Comparison of ENCODE assay signal across 8 cellular contexts in genomic region chr2:44171018-44171417, GRCh38. TPM values are rescaled to one million over a fixed set of nuclear protein-coding genes. Genes with fewer than 3 reads are reported as not detected.
DNase-seq lines count a peak whose midpoint lies in the region; ATAC-seq, FAIRE-seq and TF ChIP-seq lines count a peak whose summit lies in the region.

No MANE protein-coding gene starts in this region.

- H3K36me3 ChIP-seq in SJCRH30, result no peaks in the 10 kb centered on the region
- no peaks in the 10 kb centered on the region for H3K36me3 ChIP-seq in psoas muscle (ENCODE audit: insufficient read depth in 1 of 2, low read depth in 1 of 2)
- H3K36me3 ChIP-seq in mucosa of descending colon (ENCODE audit: low read depth), result peaks cover 5% of the 10 kb centered on the region
- no peaks in the 10 kb centered on the region for H3K36me3 ChIP-seq in neuronal stem cell (replicated peaks in 1 of 2; ENCODE audit: control insufficient read depth in 2 of 2, insufficient read depth in 2 of 2, low read length in 2 of 2)

- H3K4me2 ChIP-seq in neuronal stem cell (ENCODE audit: insufficient read depth, low read length, poor library complexity, severe bottlenecking), result no peak overlapping the region

- no peak overlapping the region for H3K4ac ChIP-seq in neuronal stem cell (ENCODE audit: low read length)

- peak; percentile 45 for FAIRE-seq in GM18507 (lab: Jason Lieb, UNC)

- no peak overlapping the region for H3K9ac ChIP-seq in neuronal stem cell (ENCODE audit: low read depth, low read length, poor library complexity)

- H3K18ac ChIP-seq in neuronal stem cell (ENCODE audit: low read length), result no peak overlapping the region

- no peak overlapping the region for H2BK120ac ChIP-seq in neuronal stem cell (ENCODE audit: low read depth, low read length)

- no peak overlapping the region for H2BK15ac ChIP-seq in neuronal stem cell (ENCODE audit: low read length)

- no peak overlapping the region for H4K8ac ChIP-seq in neuronal stem cell (ENCODE audit: low read depth, low read length)

- WGBS in psoas muscle, 3 donors, result 6 to 23% (median 13%) methylated on average over 2 of the region's 2 CpGs
- no CpG with 5 or more reads among the region's 2 CpGs for WGBS in neuronal stem cell (ENCODE audit: extremely low coverage in 2 of 2, insufficient read length in 2 of 2, insufficient replicate concordance in 1 of 2), 2 donors

- peak in 1 of 4 donors; percentile 9 for ATAC-seq in psoas muscle
- no peak for ATAC-seq in GM18505 (IDR thresholded peaks at IDR 0.05; ENCODE audit: unreplicated experiment)
- no peak for ATAC-seq in mucosa of descending colon

- intact Hi-C loops in psoas muscle (cut with DNase I) (no loop called here), mucosa of descending colon (cut with DNase I, micrococcal nuclease) (no loop called here), head of caudate nucleus (cut with DNase I) (no loop called here)

- no peak overlapping the region for H3K23ac ChIP-seq in neuronal stem cell (ENCODE audit: low read depth, low read length, poor library complexity)

- TF ChIP-seq POLR2A in GM18505 (IDR thresholded peaks at IDR 0.05; ENCODE audit: borderline replicate concordance, extremely low read depth, insufficient read depth, insufficient read length), result no peak

- H3K4me3 ChIP-seq in SJCRH30 (peak overlapping the region; percentile 93), psoas muscle (peak overlapping the region; percentile 88), mucosa of descending colon (no peak overlapping the region), neuronal stem cell (ENCODE audit: low read length in 2 of 2) (peak overlapping the region in 1 of 2 donors; percentile 91)

- H3K9me3 ChIP-seq in SJCRH30 (replicated peaks) (no peaks in the 10 kb centered on the region), psoas muscle (no peaks in the 10 kb centered on the region), mucosa of descending colon (no peaks in the 10 kb centered on the region), neuronal stem cell (replicated peaks in 1 of 2; ENCODE audit: control insufficient read depth in 2 of 2, insufficient read depth in 1 of 2, low read depth in 1 of 2, low read length in 2 of 2) (peaks cover 0 to 8% of the 10 kb centered on the region in 2 donors)

- peaks cover 8% of the 10 kb centered on the region for H3K4me1 ChIP-seq in SJCRH30
- peaks cover 38% of the 10 kb centered on the region for H3K4me1 ChIP-seq in psoas muscle
- H3K4me1 ChIP-seq in mucosa of descending colon (ENCODE audit: low read depth), result peaks cover 16% of the 10 kb centered on the region
- H3K4me1 ChIP-seq in neuronal stem cell (ENCODE audit: control insufficient read depth in 2 of 2, insufficient read depth in 1 of 2, low read depth in 1 of 2, low read length in 2 of 2), result peaks cover 2 to 3% of the 10 kb centered on the region in 2 donors

- no peaks in the 10 kb centered on the region for H3K27me3 ChIP-seq in SJCRH30
- no peaks in the 10 kb centered on the region for H3K27me3 ChIP-seq in psoas muscle (ENCODE audit: insufficient read depth in 3 of 3, low read length in 2 of 3)
- H3K27me3 ChIP-seq in neuronal stem cell (ENCODE audit: control insufficient read depth in 3 of 3, insufficient read depth in 3 of 3, low read depth in 1 of 3, low read length in 3 of 3), result no peaks in the 10 kb centered on the region

- no peak overlapping the region for H2BK5ac ChIP-seq in neuronal stem cell (ENCODE audit: low read length)

- DNase-seq in GM18507 (ENCODE audit: extremely low spot score, insufficient read length, low read depth), result no peak
- DNase-seq in SJCRH30, result no peak
- DNase-seq in fibroblast of gingiva (ENCODE audit: low read depth), result peak; percentile 52
- no peak for DNase-seq in psoas muscle
- no peak for DNase-seq in mucosa of descending colon
- DNase-seq in neuronal stem cell (ENCODE audit: low spot score), result no peak
- DNase-seq in head of caudate nucleus, result no peak

- H3K14ac ChIP-seq in neuronal stem cell (ENCODE audit: low read length), result no peak overlapping the region

- H3K79me1 ChIP-seq in neuronal stem cell (ENCODE audit: low read depth, low read length), result peaks cover 6% of the 10 kb centered on the region

- TF ChIP-seq CTCF in psoas muscle (IDR thresholded peaks at IDR 0.05), result no peak
- TF ChIP-seq CTCF in mucosa of descending colon (IDR thresholded peaks at IDR 0.05), result no peak

- H3K27ac ChIP-seq in SJCRH30 (no peak overlapping the region; the same call in 1 of the 2 replicates), psoas muscle (peak overlapping the region; percentile 98), neuronal stem cell (replicated peaks; ENCODE audit: low read length) (no peak overlapping the region)

- no peak overlapping the region for H2AFZ ChIP-seq in neuronal stem cell (ENCODE audit: low read length)

- no peak overlapping the region for H2BK12ac ChIP-seq in neuronal stem cell (ENCODE audit: low read length)

- no peak overlapping the region for H2AK5ac ChIP-seq in neuronal stem cell (ENCODE audit: low read depth, low read length)

- no peak overlapping the region for H4K91ac ChIP-seq in neuronal stem cell (ENCODE audit: low read depth, low read length, poor library complexity)

RNA-seq across cellular contexts. Expression of gene PPM1B, which starts 2.3 kb away (rescaled TPM):
- total RNA-seq in SJCRH30 (2014; rRNA removed; shearing (Covaris generic)), result 41.5 and 52.9 TPM in 2 replicates
- total RNA-seq in psoas muscle (100 to 1,000 TPM in 3 of 4 donors, 10 to 100 TPM in 1; 83.9 to 195 (median 141) TPM), mucosa of descending colon (10 to 100 TPM; 59.8 to 75.4 (median 65.2) TPM)
- 100 to 1,000 TPM in 1 of 3 donors, 10 to 100 TPM in 2; 17.4 to 244 (median 99.6) TPM for polyA plus RNA-seq in psoas muscle
- polyA plus RNA-seq in neuronal stem cell (2013, experiment 1 of 2), result 40.2 TPM
- 44.6 TPM for polyA plus RNA-seq in neuronal stem cell (2013, experiment 2 of 2)
